In genomic region chr2:239267411-239267941, GRCh38 we compare ENCODE assay signal across 8 cellular contexts.
DNase-seq lines count a peak whose midpoint lies in the region; ATAC-seq and TF ChIP-seq lines count a peak whose summit lies in the region.

No MANE protein-coding gene starts in this region.

- peaks cover 3 to 18% of the 10 kb centered on the region in 2 donors for H3K4me1 ChIP-seq in uterus

- peak overlapping the region; percentile 39 to 56 for H3K27ac ChIP-seq in uterus

- no peaks in the 10 kb centered on the region for H3K36me3 ChIP-seq in uterus

- no peaks in the 10 kb centered on the region for H3K27me3 ChIP-seq in uterus

- H3K4me3 ChIP-seq in fibroblast of the aortic adventitia (ENCODE audit: low read depth, low read length) (no peak overlapping the region), uterus (no peak overlapping the region)

- ATAC-seq in GM18502 (IDR thresholded peaks at IDR 0.05; ENCODE audit: poor library complexity, unreplicated experiment) (peak; percentile 93), HG02885 (IDR thresholded peaks at IDR 0.05; ENCODE audit: poor library complexity, unreplicated experiment) (peak; percentile 87)

- intact Hi-C loops in uterus (cut with DNase I; ENCODE audit: low total_unique reads) = no loop called here

- TF ChIP-seq POLR2A in uterus (IDR thresholded peaks at IDR 0.05) = no peak

- peak; percentile 91 for DNase-seq in OCI-M1 (lab: John Stamatoyannopoulos, UW)
- peak; percentile 90 to 91 for DNase-seq in activated T-cell treated with anti-CD3 and anti-CD28 coated beads, Interleukin-2, amount 50 U/mL, for 48 hours
- DNase-seq in fibroblast of the aortic adventitia (ENCODE audit: low read depth) = peak; percentile 90
- DNase-seq in renal cortical epithelial cell (ENCODE audit: low read depth) = peak; percentile 51
- DNase-seq in uterus = peak in 1 of 2 donors; percentile 57
- no peak for DNase-seq in retina

- H3K9me3 ChIP-seq in uterus = no peaks in the 10 kb centered on the region

- TF ChIP-seq CTCF in fibroblast of the aortic adventitia (IDR thresholded peaks at IDR 0.05; ENCODE audit: insufficient read depth, low read length) (peak; percentile 39), uterus (IDR thresholded peaks at IDR 0.05) (peak in 1 of 4 experiments; percentile 10)
